In the genomic region with DNA sequence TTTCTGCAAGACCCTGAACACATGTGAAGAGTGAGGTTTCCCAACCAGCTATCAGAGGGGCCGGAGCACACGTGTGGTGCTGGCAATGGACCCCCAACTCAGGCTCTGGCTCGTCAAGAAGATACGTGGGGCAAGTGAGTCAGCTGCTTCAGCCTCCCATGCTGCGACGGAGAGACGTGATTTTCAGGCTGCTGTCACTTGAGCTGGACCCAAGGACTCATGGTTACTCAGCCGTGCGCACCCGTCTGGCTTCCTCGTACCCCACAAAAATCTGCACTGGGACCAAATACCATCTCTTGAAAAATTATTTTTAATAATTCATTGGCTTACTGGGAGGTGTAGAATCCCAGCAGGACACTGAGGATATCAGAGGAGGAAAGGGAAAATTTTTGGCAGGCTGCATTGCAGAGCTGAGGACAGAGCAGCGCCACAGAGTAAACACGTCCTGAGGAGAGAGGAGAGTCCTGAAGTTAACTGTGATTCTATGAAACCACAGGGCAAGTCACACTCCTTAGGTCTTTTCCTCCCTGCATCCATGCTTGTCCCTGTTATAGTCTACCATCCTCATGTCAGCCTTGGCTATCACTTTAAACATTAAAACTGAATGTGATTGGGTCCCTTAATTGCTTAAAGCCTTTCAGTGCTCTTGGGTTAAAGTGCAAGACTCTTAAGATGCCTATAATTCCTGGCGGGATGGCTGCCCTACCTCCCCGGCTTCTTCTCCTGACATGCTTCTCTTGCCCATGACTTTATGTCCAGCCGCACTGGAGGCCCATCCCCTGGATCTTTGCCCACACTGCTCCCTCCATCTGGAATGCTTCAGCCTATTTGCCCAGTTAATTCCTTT, we compare ENCODE assay signal across 23 cellular contexts.
A peak's percentile ranks its signal among the peaks of the same experiment; 100 is the strongest.
DNase-seq lines count a peak whose midpoint lies in the region; ATAC-seq, FAIRE-seq and TF ChIP-seq lines count a peak whose summit lies in the region.
"Had no signal": no experiment of that assay in that cellular context is flagged by ENCODE, and none has a peak within 500 bp of the region (broad histone marks: within the 10 kb centered on the region; RNA-seq: fewer than 3 reads in every experiment).

No MANE protein-coding gene starts in this region.

- H3K56ac ChIP-seq in H1 (replicated peaks; ENCODE audit: insufficient read length, low read depth, low read length), result no peak overlapping the region

- no peaks in the 10 kb centered on the region for H3K27me3 ChIP-seq in H1 (replicated peaks in 1 of 4; ENCODE audit: control insufficient read depth in 3 of 4, extremely low read depth in 1 of 4, insufficient read depth in 3 of 4, low read length in 3 of 4)
- peaks cover 0 to 15% (median 0%) of the 10 kb centered on the region in 3 experiments for H3K27me3 ChIP-seq in neuronal stem cell (ENCODE audit: control insufficient read depth in 3 of 3, insufficient read depth in 3 of 3, low read depth in 1 of 3, low read length in 3 of 3)
- no peaks in the 10 kb centered on the region for H3K27me3 ChIP-seq in uterus
- H3K27me3 ChIP-seq in effector memory CD4-positive, alpha-beta T cell (replicated peaks; ENCODE audit: control insufficient read depth, insufficient read depth, low read length, poor library complexity, severe bottlenecking), result no peaks in the 10 kb centered on the region

- H3K23ac ChIP-seq in H1 (ENCODE audit: insufficient read length), result no peak overlapping the region
- H3K23ac ChIP-seq in neuronal stem cell (ENCODE audit: low read depth, low read length, poor library complexity), result no peak overlapping the region

- TF ChIP-seq EP300 in H1 (IDR thresholded peaks at IDR 0.05; ENCODE audit: borderline replicate concordance in 1 of 2, low read depth in 2 of 2, low read length in 2 of 2), result no peak

- no peak overlapping the region for H4K91ac ChIP-seq in H1 (replicated peaks; ENCODE audit: insufficient read length, low read length)
- H4K91ac ChIP-seq in neuronal stem cell (ENCODE audit: low read depth, low read length, poor library complexity), result no peak overlapping the region

- FAIRE-seq in HTR-8/SVneo (lab: Jason Lieb, UNC) (peak; percentile 55), H1 (lab: Jason Lieb, UNC) (no peak)
- FAIRE-seq: GM12878, GM19239, RCC 7860 had no signal

- no peak for TF ChIP-seq POLR2A in H1 (IDR thresholded peaks at IDR 0.05; ENCODE audit: control extremely low read depth in 1 of 2, low read depth in 2 of 2, low read length in 2 of 2)
- TF ChIP-seq POLR2A in uterus (IDR thresholded peaks at IDR 0.05), result no peak

- no peaks in the 10 kb centered on the region for H3K23me2 ChIP-seq in H1 (ENCODE audit: low read depth, low read length)

- H3K9me3 ChIP-seq in H1 (ENCODE audit: insufficient read depth in 2 of 2, low read depth in 1 of 2, low read length in 1 of 2) (no peaks in the 10 kb centered on the region), neuronal stem cell (replicated peaks in 1 of 2; ENCODE audit: control insufficient read depth in 2 of 2, insufficient read depth in 1 of 2, low read depth in 1 of 2, low read length in 2 of 2) (no peaks in the 10 kb centered on the region), uterus (no peaks in the 10 kb centered on the region)
- no peaks in the 10 kb centered on the region for H3K9me3 ChIP-seq in effector memory CD4-positive, alpha-beta T cell (ENCODE audit: control insufficient read depth, low read length)

- ATAC-seq in GM19395 (IDR thresholded peaks at IDR 0.05; ENCODE audit: unreplicated experiment), result no peak
- ATAC-seq: GM12878 had no signal

- H3K4me3 ChIP-seq in H1 (ENCODE audit: extremely low read depth in 1 of 4, insufficient read depth in 2 of 4, low read depth in 3 of 4, low read length in 4 of 4), result no peak overlapping the region
- no peak overlapping the region for H3K4me3 ChIP-seq in neuronal stem cell (ENCODE audit: low read length in 2 of 2)
- no peak overlapping the region for H3K4me3 ChIP-seq in uterus
- no peak overlapping the region for H3K4me3 ChIP-seq in effector memory CD4-positive, alpha-beta T cell (ENCODE audit: insufficient read depth, low read depth, low read length, poor library complexity, severe bottlenecking)
- H3K4me3 ChIP-seq: GM12878, SK-N-MC had no signal

- no peak overlapping the region for H3K27ac ChIP-seq in H1 (ENCODE audit: low read depth, low read length)
- no peak overlapping the region for H3K27ac ChIP-seq in neuronal stem cell (replicated peaks; ENCODE audit: low read length)
- peak overlapping the region; percentile 58 to 85 for H3K27ac ChIP-seq in uterus
- H3K27ac ChIP-seq in effector memory CD4-positive, alpha-beta T cell (ENCODE audit: insufficient read depth, low read length, poor library complexity, severe bottlenecking), result no peak overlapping the region
- H3K27ac ChIP-seq: C4-2B, SK-N-MC had no signal

- CTCF ChIA-PET in H1 (lab: Charles Lee; ENCODE audit: partially characterized antibody), result interaction anchor here (0.9 to 3.2 kb wide), 12 partner anchors 14 to 427 kb away, joined by 3 to 17 read pairs (median 4); a partner anchor contains a TSS

- H4K20me1 ChIP-seq in H1 (replicated peaks in 1 of 2; ENCODE audit: control insufficient read depth in 1 of 2, insufficient read depth in 2 of 2, low read length in 2 of 2), result no peaks in the 10 kb centered on the region

- no peak overlapping the region for H3K4me2 ChIP-seq in H1 (ENCODE audit: insufficient read depth in 1 of 2, low read depth in 2 of 2, low read length in 2 of 2)
- no peak overlapping the region for H3K4me2 ChIP-seq in neuronal stem cell (ENCODE audit: insufficient read depth, low read length, poor library complexity, severe bottlenecking)

- WGBS in H1 (ENCODE audit: extremely low coverage in 1 of 2, insufficient coverage in 1 of 2, insufficient read length in 1 of 2, insufficient replicate concordance in 2 of 2, low coverage in 1 of 2, low lambda C conversion rate in 2 of 2, missing lambda C conversion rate in 1 of 2), 2 experiments, result 87% methylated on average over 16 of the region's 16 CpGs; no CpG with 5 or more reads in 1 of the 2 experiments
- whole genome bisulfite sequencing in neuronal stem cell (ENCODE audit: extremely low coverage in 2 of 2, insufficient read length in 2 of 2, insufficient replicate concordance in 1 of 2), 2 donors, result no CpG with 5 or more reads among the region's 16 CpGs

- H2AK5ac ChIP-seq in H1 (ENCODE audit: low read depth, low read length) (no peak overlapping the region), neuronal stem cell (ENCODE audit: low read depth, low read length) (no peak overlapping the region)

- no peak overlapping the region for H2BK120ac ChIP-seq in H1 (replicated peaks; ENCODE audit: low read depth, low read length)
- no peak overlapping the region for H2BK120ac ChIP-seq in neuronal stem cell (ENCODE audit: low read depth, low read length)

- intact Hi-C loops in uterus (cut with DNase I; ENCODE audit: low total_unique reads), result no loop called here

- H3K79me1 ChIP-seq in H1 (ENCODE audit: low read depth, low read length) (no peaks in the 10 kb centered on the region), neuronal stem cell (ENCODE audit: low read depth, low read length) (no peaks in the 10 kb centered on the region)

- DNase-seq in HTR-8/SVneo (ENCODE audit: insufficient read length, low spot score), result no peak
- DNase-seq in H1 (ENCODE audit: low read depth in 1 of 2, low spot score in 2 of 2), result no peak
- DNase-seq in neuronal stem cell (ENCODE audit: low spot score), result no peak
- DNase-seq in uterus, result no peak
- no peak for DNase-seq in effector memory CD4-positive, alpha-beta T cell
- no peak for DNase-seq in NCI-H1694 (lab: John Stamatoyannopoulos, UW)
- DNase-seq: ACHN, GDM1, GOT3, MM.1S, NCI-H1092, NCI-H1436 treated with DMSO at 0.1 percent for 48 hours, NCI-H2029 treated with DMSO at 0.1 percent for 48 hours, NCI-H2171 treated with DMSO at 0.1 percent for 48 hours, NCI-H446, NCI-H526 treated with DMSO at 0.1 percent for 48 hours, Right ventricle myocardium superior had no signal

- no peak for TF ChIP-seq RAD21 in H1 (IDR thresholded peaks at IDR 0.05 in 1 of 2, conservative IDR thresholded peaks at IDR 0.05 in 1 of 2; ENCODE audit: low read depth in 2 of 2, low read length in 2 of 2)

- H3K18ac ChIP-seq in H1 (ENCODE audit: extremely low read depth, low read length) (no peak overlapping the region), neuronal stem cell (ENCODE audit: low read length) (peak overlapping the region; percentile 63)

- H2BK15ac ChIP-seq in H1 (ENCODE audit: low read length) (no peak overlapping the region), neuronal stem cell (ENCODE audit: low read length) (no peak overlapping the region)

- H2BK5ac ChIP-seq in H1 (ENCODE audit: low read depth, low read length) (no peak overlapping the region; the same call in 1 of the 2 replicates), neuronal stem cell (ENCODE audit: low read length) (no peak overlapping the region)

- H3K4me1 ChIP-seq in H1 (replicated peaks in 1 of 4; ENCODE audit: control insufficient read depth in 3 of 4, insufficient read depth in 4 of 4, low read length in 3 of 4) (peaks cover 0 to 6% (median 2%) of the 10 kb centered on the region in 4 experiments; a peak in 3 of 7 replicates), neuronal stem cell (ENCODE audit: control insufficient read depth in 2 of 2, insufficient read depth in 1 of 2, low read depth in 1 of 2, low read length in 2 of 2) (peaks cover 12 to 16% of the 10 kb centered on the region in 2 donors), uterus (peaks cover 0 to 12% of the 10 kb centered on the region in 2 donors)
- H3K4me1 ChIP-seq in effector memory CD4-positive, alpha-beta T cell (ENCODE audit: control insufficient read depth, insufficient read depth, low read length, poor library complexity, severe bottlenecking), result no peaks in the 10 kb centered on the region

- H4K8ac ChIP-seq in H1 (ENCODE audit: extremely low read depth, insufficient read depth, low read length), result no peak overlapping the region
- no peak overlapping the region for H4K8ac ChIP-seq in neuronal stem cell (ENCODE audit: low read depth, low read length)

- H3K36me3 ChIP-seq in H1 (ENCODE audit: control insufficient read depth in 2 of 4, insufficient read depth in 4 of 4, low read length in 3 of 4) (no peaks in the 10 kb centered on the region), neuronal stem cell (replicated peaks in 1 of 2; ENCODE audit: control insufficient read depth in 2 of 2, insufficient read depth in 2 of 2, low read length in 2 of 2) (no peaks in the 10 kb centered on the region), uterus (no peaks in the 10 kb centered on the region)
- no peaks in the 10 kb centered on the region for H3K36me3 ChIP-seq in effector memory CD4-positive, alpha-beta T cell (ENCODE audit: control insufficient read depth, insufficient read depth, low read length)

- POLR2A ChIA-PET in H1 (lab: Charles Lee; ENCODE audit: partially characterized antibody), result no interaction called here

- no peak overlapping the region for H3K14ac ChIP-seq in H1 (ENCODE audit: insufficient read length)
- H3K14ac ChIP-seq in neuronal stem cell (ENCODE audit: low read length), result no peak overlapping the region

- no peak overlapping the region for H4K5ac ChIP-seq in H1 (ENCODE audit: insufficient read length, low read depth, low read length)

- no peak overlapping the region for H2BK12ac ChIP-seq in H1 (ENCODE audit: low read depth, low read length)
- no peak overlapping the region for H2BK12ac ChIP-seq in neuronal stem cell (ENCODE audit: low read length)

- TF ChIP-seq CTCF in H1 (IDR thresholded peaks at IDR 0.05; ENCODE audit: control extremely low read depth in 1 of 3, insufficient read depth in 1 of 3, low read depth in 1 of 3, low read length in 3 of 3) (no peak), uterus (IDR thresholded peaks at IDR 0.05) (no peak)

- no peak overlapping the region for H3K9ac ChIP-seq in H1 (replicated peaks in 1 of 4; ENCODE audit: extremely low read depth in 1 of 4, low read depth in 3 of 4, low read length in 3 of 4)
- no peak overlapping the region for H3K9ac ChIP-seq in neuronal stem cell (ENCODE audit: low read depth, low read length, poor library complexity)

- H3K4ac ChIP-seq in H1 (replicated peaks; ENCODE audit: insufficient read length, low read depth, low read length) (no peak overlapping the region), neuronal stem cell (ENCODE audit: low read length) (no peak overlapping the region)

- no peaks in the 10 kb centered on the region for H3K79me2 ChIP-seq in H1 (ENCODE audit: control insufficient read depth in 1 of 2, insufficient read depth in 2 of 2, low read length in 2 of 2)

- H2AFZ ChIP-seq in H1 (ENCODE audit: low read length) (0 out of 2 replicates have a peak overlapping the region, but pooled peaks have one; percentile 51), neuronal stem cell (ENCODE audit: low read length) (no peak overlapping the region)

- H2BK20ac ChIP-seq in H1 (ENCODE audit: low read length), result no peak overlapping the region

Comparison
In these comparisons a context has a peak if more than half of its experiments do, and no peak if none do; other contexts are left out.
1. H3K27ac ChIP-seq: peak in uterus (2 of 2); none in H1 (single experiment), neuronal stem cell (single experiment) and effector memory CD4-positive, alpha-beta T cell (single experiment).